1 cellular context compared by ENCODE assay signal in genomic region chr20:20217626-20218025, GRCh38.
TF ChIP-seq lines count a peak whose summit lies in the region.

No MANE protein-coding gene starts in this region.

TF ChIP-seq in GM23338, 12 proteins besides CTCF, POLR2A, EP300 and RAD21 (continued from another document):
- TF ChIP-seq REST (IDR thresholded peaks at IDR 0.05; ENCODE audit: unreplicated experiment) (no peak), ZNF114 (CRISPR knock-in tag; IDR thresholded peaks at IDR 0.05) (no peak), JUNB (IDR thresholded peaks at IDR 0.05; ENCODE audit: unreplicated experiment) (no peak), STAT1 (IDR thresholded peaks at IDR 0.05; ENCODE audit: unreplicated experiment) (no peak), EZH2 (IDR thresholded peaks at IDR 0.05; ENCODE audit: low read depth, unreplicated experiment) (no peak), NANOG (IDR thresholded peaks at IDR 0.05; ENCODE audit: borderline replicate concordance) (no peak), CREB1 (CRISPR knock-in tag; IDR thresholded peaks at IDR 0.05; ENCODE audit: low read depth) (no peak), ZNF331 (CRISPR knock-in tag; IDR thresholded peaks at IDR 0.05; ENCODE audit: low read depth) (no peak), EZH2phosphoT487 (IDR thresholded peaks at IDR 0.05; ENCODE audit: unreplicated experiment) (no peak)
